19 cellular contexts compared by ENCODE assay signal in the genomic region with DNA sequence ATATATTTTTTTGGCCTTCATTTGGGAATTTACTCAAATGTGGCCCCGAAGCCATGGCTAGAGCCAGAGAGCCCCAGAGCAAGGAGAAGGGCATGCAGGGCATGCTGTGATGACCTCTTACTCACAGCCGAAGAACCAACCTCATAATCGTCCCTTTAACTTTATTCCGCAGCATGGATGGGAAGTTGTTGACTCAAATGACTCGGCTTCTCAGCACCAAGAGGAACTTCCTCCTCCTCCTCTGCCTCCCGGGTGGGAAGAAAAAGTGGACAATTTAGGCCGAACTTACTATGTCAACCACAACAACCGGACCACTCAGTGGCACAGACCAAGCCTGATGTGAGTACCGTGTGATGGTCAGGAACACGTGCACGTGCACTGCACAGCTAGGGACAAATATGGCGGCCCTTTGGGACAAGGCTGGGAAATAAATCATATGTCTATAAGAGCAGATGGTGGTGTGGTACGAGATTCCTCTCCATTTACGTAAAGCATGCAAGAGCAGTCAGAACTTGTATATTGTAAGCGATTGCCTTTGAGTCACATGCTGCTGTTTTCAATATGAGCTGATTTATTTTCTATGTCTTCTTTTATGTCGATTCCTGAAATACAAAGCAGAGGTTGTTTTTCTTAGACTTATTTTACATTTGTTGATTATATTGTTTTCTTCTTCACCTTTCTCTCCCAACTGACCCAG.
DNase-seq lines count a peak whose midpoint lies in the region; ATAC-seq, FAIRE-seq and TF ChIP-seq lines count a peak whose summit lies in the region.
"Had no signal": no experiment of that assay in that cellular context is flagged by ENCODE, and none has a peak within 500 bp of the region (broad histone marks: within the 10 kb centered on the region; RNA-seq: fewer than 3 reads in every experiment).

No MANE protein-coding gene starts in this region.

- POLR2A ChIA-PET in K562 (lab: Yijun Ruan, JAX) = no interaction called here

- FAIRE-seq in D721Med (lab: Jason Lieb, UNC) = peak; percentile 98
- FAIRE-seq in K562 (lab: Jason Lieb, UNC) = no peak
- FAIRE-seq: GM12892 had no signal

- TF ChIP-seq EP300 in K562 (IDR thresholded peaks at IDR 0.05; ENCODE audit: low read length) = no peak

- no peak overlapping the region for H3K9ac ChIP-seq in K562 (ENCODE audit: insufficient read depth in 1 of 2, low read depth in 2 of 2, low read length in 2 of 2)
- H3K9ac ChIP-seq: GM23248 had no signal

- no peak for TF ChIP-seq POLR2A in K562 (conservative IDR thresholded peaks at IDR 0.05)

- H3K27ac Mint-ChIP-seq in nephron = peak overlapping the region; percentile 25 to 80 (median 71)
- H3K27ac Mint-ChIP-seq: B cell had no signal

- no peaks in the 10 kb centered on the region for H3K9me3 ChIP-seq in K562 (replicated peaks; ENCODE audit: control insufficient read depth, insufficient read depth, low read depth, low read length)

- no peak overlapping the region for H3K4me2 ChIP-seq in K562 (ENCODE audit: insufficient read depth, low read length)

- H3K4me3 Mint-ChIP-seq in nephron = no peak overlapping the region
- H3K4me3 Mint-ChIP-seq: B cell; CD4-positive, alpha-beta memory T cell; H9; IgD-negative memory B cell had no signal

- no TSS peak for BruUV-seq in K562 (replicated peaks; lab: Mats Ljungman, UMichigan)

- in situ Hi-C loops in K562 (cut with MboI) = loop anchor here (10.0 kb wide), 1 partner anchor 130 kb away; no protein-coding TSS in a partner anchor

- no peaks in the 10 kb centered on the region for H3K27me3 Mint-ChIP-seq in nephron (ENCODE audit: low read depth)
- H3K27me3 Mint-ChIP-seq: B cell had no signal

- H3K27me3 ChIP-seq in K562 (ENCODE audit: control insufficient read depth in 2 of 2, insufficient read depth in 2 of 2, low read length in 2 of 2) = no peaks in the 10 kb centered on the region

- peaks cover 7% of the 10 kb centered on the region; the same call in 1 of the 3 replicates for H3K36me3 ChIP-seq in K562 (ENCODE audit: control insufficient read depth, insufficient read depth, low read length)

- TF ChIP-seq CTCF in D721Med (IDR thresholded peaks at IDR 0.05; ENCODE audit: insufficient read depth, missing control alignments) (no peak), K562 (IDR thresholded peaks at IDR 0.05 in 2 of 3, conservative IDR thresholded peaks at IDR 0.05 in 1 of 3; ENCODE audit: insufficient read depth in 2 of 3, low read depth in 1 of 3, low read length in 3 of 3) (no peak), fibroblast of mammary gland (conservative IDR thresholded peaks at IDR 0.05; ENCODE audit: control insufficient read depth, insufficient read depth, low read depth, low read length) (no peak), nephron (IDR thresholded peaks at IDR 0.05; ENCODE audit: unreplicated experiment in 3 of 3) (no peak)

- no peaks in the 10 kb centered on the region for H3K9me3 Mint-ChIP-seq in nephron
- H3K9me3 Mint-ChIP-seq: H9, IgD-negative memory B cell had no signal

- TF ChIP-seq RAD21 in K562 (CRISPR knock-in tag; conservative IDR thresholded peaks at IDR 0.05 in 1 of 2, IDR thresholded peaks at IDR 0.05 in 1 of 2) = no peak

- no peak overlapping the region for H3K27ac ChIP-seq in K562 (ENCODE audit: extremely low read depth, low read depth, low read length)
- H3K27ac ChIP-seq in substantia nigra (ENCODE audit: low read depth, low read length, poor library complexity, severe bottlenecking) = no peak overlapping the region
- H3K27ac ChIP-seq: GM23248 had no signal

- intact Hi-C loops in K562 (cut with micrococcal nuclease) = loop anchor here (5.0 kb wide), 1 partner anchor 278 kb away; no protein-coding TSS in a partner anchor

- no peak for ATAC-seq in K562

- no peak overlapping the region for H3K4me3 ChIP-seq in K562
- no peak overlapping the region for H3K4me3 ChIP-seq in fibroblast of mammary gland (ENCODE audit: control insufficient read depth, low read depth, low read length)
- H3K4me3 ChIP-seq: GM23248 had no signal

- H3K4me1 Mint-ChIP-seq in nephron = peaks cover 38% of the 10 kb centered on the region

- no peaks in the 10 kb centered on the region for H3K9me1 ChIP-seq in K562 (ENCODE audit: control insufficient read depth, insufficient read depth, low read length)

- CTCF ChIA-PET in K562 (lab: Yijun Ruan, JAX; ENCODE audit: low intra/inter-chr PET ratio) = no interaction called here

- H3K4me1 ChIP-seq in K562 (replicated peaks in 1 of 2; ENCODE audit: control insufficient read depth in 2 of 2, insufficient read depth in 2 of 2, low read length in 2 of 2) = no peaks in the 10 kb centered on the region; a peak in 3 of 5 replicates

- DNase-seq in D721Med (ENCODE audit: insufficient read length, low spot score) (no peak), K562 (ENCODE audit: extremely low read depth in 1 of 4, low spot score in 3 of 4) (no peak), fibroblast of mammary gland (ENCODE audit: low read depth) (peak; percentile 58), DMS53 treated with DMSO at 0.1 percent for 48 hours (lab: John Stamatoyannopoulos, UW; ENCODE audit: unreplicated experiment) (no peak), substantia nigra (lab: John Stamatoyannopoulos, UW) (no peak), SKM-1 treated with dmso at 0.1 percent for 144 hours (lab: John Stamatoyannopoulos, UW; ENCODE audit: unreplicated experiment) (no peak), AML-193 (lab: John Stamatoyannopoulos, UW) (no peak)
- DNase-seq: ACHN; C1 segment of cervical spinal cord; CD4-positive, alpha-beta memory T cell; DMS153; DND-41; GDM1; H9 had no signal

- 63% methylated on average over 12 of the region's 16 CpGs for WGBS in K562 (ENCODE audit: insufficient coverage, low coverage, missing lambda C conversion rate)

- H2AFZ ChIP-seq in K562 (ENCODE audit: low read depth, low read length) = no peak overlapping the region
- H2AFZ ChIP-seq: GM23248 had no signal

- H3K36me3 Mint-ChIP-seq in nephron (ENCODE audit: low read depth) = peaks cover 28% of the 10 kb centered on the region
- H3K36me3 Mint-ChIP-seq: CD4-positive, alpha-beta memory T cell had no signal

- H4K20me1 ChIP-seq in K562 (replicated peaks; ENCODE audit: control insufficient read depth, insufficient read depth, low read length) = no peaks in the 10 kb centered on the region; the same call in 1 of the 2 replicates

- H3K79me2 ChIP-seq in K562 (ENCODE audit: control insufficient read depth, insufficient read depth, low read length) = no peaks in the 10 kb centered on the region

TF ChIP-seq in K562, 482 proteins besides CTCF, POLR2A, EP300 and RAD21:
- no peak for TF ChIP-seq ZNF589 (CRISPR knock-in tag; IDR thresholded peaks at IDR 0.05; ENCODE audit: low read depth)
- no peak for TF ChIP-seq NFE2L1 (tag; IDR thresholded peaks at IDR 0.05; ENCODE audit: borderline replicate concordance, low read depth)
- TF ChIP-seq, protein P1, sequence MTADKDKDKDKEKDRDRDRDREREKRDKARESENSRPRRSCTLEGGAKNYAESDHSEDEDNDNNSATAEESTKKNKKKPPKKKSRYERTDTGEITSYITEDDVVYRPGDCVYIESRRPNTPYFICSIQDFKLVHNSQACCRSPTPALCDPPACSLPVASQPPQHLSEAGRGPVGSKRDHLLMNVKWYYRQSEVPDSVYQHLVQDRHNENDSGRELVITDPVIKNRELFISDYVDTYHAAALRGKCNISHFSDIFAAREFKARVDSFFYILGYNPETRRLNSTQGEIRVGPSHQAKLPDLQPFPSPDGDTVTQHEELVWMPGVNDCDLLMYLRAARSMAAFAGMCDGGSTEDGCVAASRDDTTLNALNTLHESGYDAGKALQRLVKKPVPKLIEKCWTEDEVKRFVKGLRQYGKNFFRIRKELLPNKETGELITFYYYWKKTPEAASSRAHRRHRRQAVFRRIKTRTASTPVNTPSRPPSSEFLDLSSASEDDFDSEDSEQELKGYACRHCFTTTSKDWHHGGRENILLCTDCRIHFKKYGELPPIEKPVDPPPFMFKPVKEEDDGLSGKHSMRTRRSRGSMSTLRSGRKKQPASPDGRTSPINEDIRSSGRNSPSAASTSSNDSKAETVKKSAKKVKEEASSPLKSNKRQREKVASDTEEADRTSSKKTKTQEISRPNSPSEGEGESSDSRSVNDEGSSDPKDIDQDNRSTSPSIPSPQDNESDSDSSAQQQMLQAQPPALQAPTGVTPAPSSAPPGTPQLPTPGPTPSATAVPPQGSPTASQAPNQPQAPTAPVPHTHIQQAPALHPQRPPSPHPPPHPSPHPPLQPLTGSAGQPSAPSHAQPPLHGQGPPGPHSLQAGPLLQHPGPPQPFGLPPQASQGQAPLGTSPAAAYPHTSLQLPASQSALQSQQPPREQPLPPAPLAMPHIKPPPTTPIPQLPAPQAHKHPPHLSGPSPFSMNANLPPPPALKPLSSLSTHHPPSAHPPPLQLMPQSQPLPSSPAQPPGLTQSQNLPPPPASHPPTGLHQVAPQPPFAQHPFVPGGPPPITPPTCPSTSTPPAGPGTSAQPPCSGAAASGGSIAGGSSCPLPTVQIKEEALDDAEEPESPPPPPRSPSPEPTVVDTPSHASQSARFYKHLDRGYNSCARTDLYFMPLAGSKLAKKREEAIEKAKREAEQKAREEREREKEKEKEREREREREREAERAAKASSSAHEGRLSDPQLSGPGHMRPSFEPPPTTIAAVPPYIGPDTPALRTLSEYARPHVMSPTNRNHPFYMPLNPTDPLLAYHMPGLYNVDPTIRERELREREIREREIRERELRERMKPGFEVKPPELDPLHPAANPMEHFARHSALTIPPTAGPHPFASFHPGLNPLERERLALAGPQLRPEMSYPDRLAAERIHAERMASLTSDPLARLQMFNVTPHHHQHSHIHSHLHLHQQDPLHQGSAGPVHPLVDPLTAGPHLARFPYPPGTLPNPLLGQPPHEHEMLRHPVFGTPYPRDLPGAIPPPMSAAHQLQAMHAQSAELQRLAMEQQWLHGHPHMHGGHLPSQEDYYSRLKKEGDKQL (CRISPR knock-in tag; IDR thresholded peaks at IDR 0.05; ENCODE audit: borderline replicate concordance) = no peak
- TF ChIP-seq FOXA3 (CRISPR knock-in tag; conservative IDR thresholded peaks at IDR 0.05 in 1 of 2, IDR thresholded peaks at IDR 0.05 in 1 of 2) = peak; percentile 60 to 62; a peak in 3 of 4 replicates
TF ChIP-seq in K562: peak in this region for 1.
